Comparison of ENCODE assay signal across 1 cellular context in the genomic region with DNA sequence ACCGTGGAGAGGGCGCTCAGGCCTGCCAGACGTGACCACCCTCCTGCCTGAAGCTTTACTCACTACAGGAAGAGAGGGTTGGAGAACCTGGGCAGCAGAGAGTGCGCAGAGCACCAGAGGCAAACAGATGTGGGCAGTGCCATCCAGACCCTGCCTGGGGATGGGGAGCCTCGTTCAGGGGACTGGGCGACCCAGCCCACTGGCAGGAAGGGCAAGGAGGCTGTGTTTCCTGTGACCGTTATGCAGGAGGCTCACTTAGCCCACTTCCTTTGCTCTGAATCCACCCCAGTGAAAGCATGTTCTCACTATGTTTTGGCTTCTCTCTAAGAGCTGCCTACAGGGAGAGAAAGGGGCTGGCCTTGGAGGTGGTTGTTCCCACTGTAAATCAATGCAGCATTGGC.
TF ChIP-seq lines count a peak whose summit lies in the region.

No MANE protein-coding gene starts in this region.

TF ChIP-seq in GM12878, 131 proteins besides CTCF, POLR2A, EP300 and RAD21 (continued from another document and continues in another):
- peak; percentile 33; the same call in 1 of the 2 replicates for TF ChIP-seq SPI1 (IDR thresholded peaks at IDR 0.05; ENCODE audit: borderline replicate concordance, insufficient read depth, low read depth, low read length)
- no peak for TF ChIP-seq NR2C2 (IDR thresholded peaks at IDR 0.05; ENCODE audit: borderline replicate concordance, control insufficient read depth, insufficient read length, low read depth)
- TF ChIP-seq, protein P1, sequence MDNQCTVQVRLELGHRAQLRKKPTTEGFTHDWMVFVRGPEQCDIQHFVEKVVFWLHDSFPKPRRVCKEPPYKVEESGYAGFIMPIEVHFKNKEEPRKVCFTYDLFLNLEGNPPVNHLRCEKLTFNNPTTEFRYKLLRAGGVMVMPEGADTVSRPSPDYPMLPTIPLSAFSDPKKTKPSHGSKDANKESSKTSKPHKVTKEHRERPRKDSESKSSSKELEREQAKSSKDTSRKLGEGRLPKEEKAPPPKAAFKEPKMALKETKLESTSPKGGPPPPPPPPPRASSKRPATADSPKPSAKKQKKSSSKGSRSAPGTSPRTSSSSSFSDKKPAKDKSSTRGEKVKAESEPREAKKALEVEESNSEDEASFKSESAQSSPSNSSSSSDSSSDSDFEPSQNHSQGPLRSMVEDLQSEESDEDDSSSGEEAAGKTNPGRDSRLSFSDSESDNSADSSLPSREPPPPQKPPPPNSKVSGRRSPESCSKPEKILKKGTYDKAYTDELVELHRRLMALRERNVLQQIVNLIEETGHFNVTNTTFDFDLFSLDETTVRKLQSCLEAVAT (IDR thresholded peaks at IDR 0.05) = no peak; the same call in 1 of the 2 replicates
- TF ChIP-seq POLR2AphosphoS5 (IDR thresholded peaks at IDR 0.05; ENCODE audit: low read length) = no peak; the same call in none of the 2 replicates
- TF ChIP-seq ESRRA (IDR thresholded peaks at IDR 0.05; ENCODE audit: low read length) = no peak
- no peak for TF ChIP-seq HCFC1 (IDR thresholded peaks at IDR 0.05; ENCODE audit: low read length)
- TF ChIP-seq NR2F1 (conservative IDR thresholded peaks at IDR 0.05) = no peak
- TF ChIP-seq CBX5 (IDR thresholded peaks at IDR 0.05; ENCODE audit: low read depth) = no peak
- TF ChIP-seq, protein P2, sequence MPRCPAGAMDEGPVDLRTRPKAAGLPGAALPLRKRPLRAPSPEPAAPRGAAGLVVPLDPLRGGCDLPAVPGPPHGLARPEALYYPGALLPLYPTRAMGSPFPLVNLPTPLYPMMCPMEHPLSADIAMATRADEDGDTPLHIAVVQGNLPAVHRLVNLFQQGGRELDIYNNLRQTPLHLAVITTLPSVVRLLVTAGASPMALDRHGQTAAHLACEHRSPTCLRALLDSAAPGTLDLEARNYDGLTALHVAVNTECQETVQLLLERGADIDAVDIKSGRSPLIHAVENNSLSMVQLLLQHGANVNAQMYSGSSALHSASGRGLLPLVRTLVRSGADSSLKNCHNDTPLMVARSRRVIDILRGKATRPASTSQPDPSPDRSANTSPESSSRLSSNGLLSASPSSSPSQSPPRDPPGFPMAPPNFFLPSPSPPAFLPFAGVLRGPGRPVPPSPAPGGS (IDR thresholded peaks at IDR 0.05; ENCODE audit: borderline replicate concordance, insufficient read depth, low read depth, low read length, poor library complexity, severe bottlenecking) = peak; percentile 61
- 0 out of 2 replicates have a peak, but pooled peaks have one; percentile 22 for TF ChIP-seq CHD2 (IDR thresholded peaks at IDR 0.05; ENCODE audit: borderline replicate concordance, low read depth, low read length)
- no peak for TF ChIP-seq IRF4 (IDR thresholded peaks at IDR 0.05; ENCODE audit: low read depth, low read length)
- TF ChIP-seq PAX5 (IDR thresholded peaks at IDR 0.05; ENCODE audit: borderline replicate concordance, low read depth, low read length) = no peak
- no peak for TF ChIP-seq CHD1 (IDR thresholded peaks at IDR 0.05; ENCODE audit: low read depth, low read length)
- TF ChIP-seq ZZZ3 (IDR thresholded peaks at IDR 0.05; ENCODE audit: control insufficient read depth, insufficient read length, low read depth) = no peak
- TF ChIP-seq HDAC2 (IDR thresholded peaks at IDR 0.05) = no peak
- TF ChIP-seq JUND (IDR thresholded peaks at IDR 0.05; ENCODE audit: low read depth, low read length) = no peak
- no peak for TF ChIP-seq MEF2B (IDR thresholded peaks at IDR 0.05; ENCODE audit: partially characterized antibody, poor library complexity, severe bottlenecking)
- 0 out of 2 replicates have a peak, but pooled peaks have one; percentile 45 for TF ChIP-seq MYB (IDR thresholded peaks at IDR 0.05; ENCODE audit: borderline replicate concordance, low read depth, low read length)
- TF ChIP-seq, protein P3, sequence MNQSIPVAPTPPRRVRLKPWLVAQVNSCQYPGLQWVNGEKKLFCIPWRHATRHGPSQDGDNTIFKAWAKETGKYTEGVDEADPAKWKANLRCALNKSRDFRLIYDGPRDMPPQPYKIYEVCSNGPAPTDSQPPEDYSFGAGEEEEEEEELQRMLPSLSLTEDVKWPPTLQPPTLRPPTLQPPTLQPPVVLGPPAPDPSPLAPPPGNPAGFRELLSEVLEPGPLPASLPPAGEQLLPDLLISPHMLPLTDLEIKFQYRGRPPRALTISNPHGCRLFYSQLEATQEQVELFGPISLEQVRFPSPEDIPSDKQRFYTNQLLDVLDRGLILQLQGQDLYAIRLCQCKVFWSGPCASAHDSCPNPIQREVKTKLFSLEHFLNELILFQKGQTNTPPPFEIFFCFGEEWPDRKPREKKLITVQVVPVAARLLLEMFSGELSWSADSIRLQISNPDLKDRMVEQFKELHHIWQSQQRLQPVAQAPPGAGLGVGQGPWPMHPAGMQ (IDR thresholded peaks at IDR 0.05; ENCODE audit: borderline replicate concordance) = no peak
- TF ChIP-seq, protein P4, sequence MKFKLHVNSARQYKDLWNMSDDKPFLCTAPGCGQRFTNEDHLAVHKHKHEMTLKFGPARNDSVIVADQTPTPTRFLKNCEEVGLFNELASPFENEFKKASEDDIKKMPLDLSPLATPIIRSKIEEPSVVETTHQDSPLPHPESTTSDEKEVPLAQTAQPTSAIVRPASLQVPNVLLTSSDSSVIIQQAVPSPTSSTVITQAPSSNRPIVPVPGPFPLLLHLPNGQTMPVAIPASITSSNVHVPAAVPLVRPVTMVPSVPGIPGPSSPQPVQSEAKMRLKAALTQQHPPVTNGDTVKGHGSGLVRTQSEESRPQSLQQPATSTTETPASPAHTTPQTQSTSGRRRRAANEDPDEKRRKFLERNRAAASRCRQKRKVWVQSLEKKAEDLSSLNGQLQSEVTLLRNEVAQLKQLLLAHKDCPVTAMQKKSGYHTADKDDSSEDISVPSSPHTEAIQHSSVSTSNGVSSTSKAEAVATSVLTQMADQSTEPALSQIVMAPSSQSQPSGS (IDR thresholded peaks at IDR 0.05; ENCODE audit: low read length) = no peak
- TF ChIP-seq, protein P5, sequence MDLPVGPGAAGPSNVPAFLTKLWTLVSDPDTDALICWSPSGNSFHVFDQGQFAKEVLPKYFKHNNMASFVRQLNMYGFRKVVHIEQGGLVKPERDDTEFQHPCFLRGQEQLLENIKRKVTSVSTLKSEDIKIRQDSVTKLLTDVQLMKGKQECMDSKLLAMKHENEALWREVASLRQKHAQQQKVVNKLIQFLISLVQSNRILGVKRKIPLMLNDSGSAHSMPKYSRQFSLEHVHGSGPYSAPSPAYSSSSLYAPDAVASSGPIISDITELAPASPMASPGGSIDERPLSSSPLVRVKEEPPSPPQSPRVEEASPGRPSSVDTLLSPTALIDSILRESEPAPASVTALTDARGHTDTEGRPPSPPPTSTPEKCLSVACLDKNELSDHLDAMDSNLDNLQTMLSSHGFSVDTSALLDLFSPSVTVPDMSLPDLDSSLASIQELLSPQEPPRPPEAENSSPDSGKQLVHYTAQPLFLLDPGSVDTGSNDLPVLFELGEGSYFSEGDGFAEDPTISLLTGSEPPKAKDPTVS (IDR thresholded peaks at IDR 0.05; ENCODE audit: low read depth, low read length) = no peak
- TF ChIP-seq SMARCA5 (IDR thresholded peaks at IDR 0.05) = peak; percentile 33; the same call in 1 of the 2 replicates
- TF ChIP-seq, protein P6, sequence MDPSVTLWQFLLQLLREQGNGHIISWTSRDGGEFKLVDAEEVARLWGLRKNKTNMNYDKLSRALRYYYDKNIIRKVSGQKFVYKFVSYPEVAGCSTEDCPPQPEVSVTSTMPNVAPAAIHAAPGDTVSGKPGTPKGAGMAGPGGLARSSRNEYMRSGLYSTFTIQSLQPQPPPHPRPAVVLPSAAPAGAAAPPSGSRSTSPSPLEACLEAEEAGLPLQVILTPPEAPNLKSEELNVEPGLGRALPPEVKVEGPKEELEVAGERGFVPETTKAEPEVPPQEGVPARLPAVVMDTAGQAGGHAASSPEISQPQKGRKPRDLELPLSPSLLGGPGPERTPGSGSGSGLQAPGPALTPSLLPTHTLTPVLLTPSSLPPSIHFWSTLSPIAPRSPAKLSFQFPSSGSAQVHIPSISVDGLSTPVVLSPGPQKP (IDR thresholded peaks at IDR 0.05; ENCODE audit: low read depth, low read length) = 0 out of 2 replicates have a peak, but pooled peaks have one; percentile 33
- peak; percentile 50 for TF ChIP-seq RUNX3 (IDR thresholded peaks at IDR 0.05; ENCODE audit: low read length)
- TF ChIP-seq CEBPB (IDR thresholded peaks at IDR 0.05; ENCODE audit: borderline replicate concordance in 1 of 2, low read depth in 2 of 2, low read length in 2 of 2) = no peak
- TF ChIP-seq, protein P7, sequence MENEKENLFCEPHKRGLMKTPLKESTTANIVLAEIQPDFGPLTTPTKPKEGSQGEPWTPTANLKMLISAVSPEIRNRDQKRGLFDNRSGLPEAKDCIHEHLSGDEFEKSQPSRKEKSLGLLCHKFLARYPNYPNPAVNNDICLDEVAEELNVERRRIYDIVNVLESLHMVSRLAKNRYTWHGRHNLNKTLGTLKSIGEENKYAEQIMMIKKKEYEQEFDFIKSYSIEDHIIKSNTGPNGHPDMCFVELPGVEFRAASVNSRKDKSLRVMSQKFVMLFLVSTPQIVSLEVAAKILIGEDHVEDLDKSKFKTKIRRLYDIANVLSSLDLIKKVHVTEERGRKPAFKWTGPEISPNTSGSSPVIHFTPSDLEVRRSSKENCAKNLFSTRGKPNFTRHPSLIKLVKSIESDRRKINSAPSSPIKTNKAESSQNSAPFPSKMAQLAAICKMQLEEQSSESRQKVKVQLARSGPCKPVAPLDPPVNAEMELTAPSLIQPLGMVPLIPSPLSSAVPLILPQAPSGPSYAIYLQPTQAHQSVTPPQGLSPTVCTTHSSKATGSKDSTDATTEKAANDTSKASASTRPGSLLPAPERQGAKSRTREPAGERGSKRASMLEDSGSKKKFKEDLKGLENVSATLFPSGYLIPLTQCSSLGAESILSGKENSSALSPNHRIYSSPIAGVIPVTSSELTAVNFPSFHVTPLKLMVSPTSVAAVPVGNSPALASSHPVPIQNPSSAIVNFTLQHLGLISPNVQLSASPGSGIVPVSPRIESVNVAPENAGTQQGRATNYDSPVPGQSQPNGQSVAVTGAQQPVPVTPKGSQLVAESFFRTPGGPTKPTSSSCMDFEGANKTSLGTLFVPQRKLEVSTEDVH (IDR thresholded peaks at IDR 0.05; ENCODE audit: low read depth, partially characterized antibody) = no peak
- TF ChIP-seq, protein P8, sequence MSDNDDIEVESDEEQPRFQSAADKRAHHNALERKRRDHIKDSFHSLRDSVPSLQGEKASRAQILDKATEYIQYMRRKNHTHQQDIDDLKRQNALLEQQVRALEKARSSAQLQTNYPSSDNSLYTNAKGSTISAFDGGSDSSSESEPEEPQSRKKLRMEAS (IDR thresholded peaks at IDR 0.05; ENCODE audit: low read depth, low read length) = 0 out of 2 replicates have a peak, but pooled peaks have one; percentile 66
- TF ChIP-seq RB1 (IDR thresholded peaks at IDR 0.05; ENCODE audit: borderline replicate concordance) = no peak
- TF ChIP-seq NFXL1 (IDR thresholded peaks at IDR 0.05; ENCODE audit: borderline replicate concordance) = no peak
- TF ChIP-seq, protein P9, sequence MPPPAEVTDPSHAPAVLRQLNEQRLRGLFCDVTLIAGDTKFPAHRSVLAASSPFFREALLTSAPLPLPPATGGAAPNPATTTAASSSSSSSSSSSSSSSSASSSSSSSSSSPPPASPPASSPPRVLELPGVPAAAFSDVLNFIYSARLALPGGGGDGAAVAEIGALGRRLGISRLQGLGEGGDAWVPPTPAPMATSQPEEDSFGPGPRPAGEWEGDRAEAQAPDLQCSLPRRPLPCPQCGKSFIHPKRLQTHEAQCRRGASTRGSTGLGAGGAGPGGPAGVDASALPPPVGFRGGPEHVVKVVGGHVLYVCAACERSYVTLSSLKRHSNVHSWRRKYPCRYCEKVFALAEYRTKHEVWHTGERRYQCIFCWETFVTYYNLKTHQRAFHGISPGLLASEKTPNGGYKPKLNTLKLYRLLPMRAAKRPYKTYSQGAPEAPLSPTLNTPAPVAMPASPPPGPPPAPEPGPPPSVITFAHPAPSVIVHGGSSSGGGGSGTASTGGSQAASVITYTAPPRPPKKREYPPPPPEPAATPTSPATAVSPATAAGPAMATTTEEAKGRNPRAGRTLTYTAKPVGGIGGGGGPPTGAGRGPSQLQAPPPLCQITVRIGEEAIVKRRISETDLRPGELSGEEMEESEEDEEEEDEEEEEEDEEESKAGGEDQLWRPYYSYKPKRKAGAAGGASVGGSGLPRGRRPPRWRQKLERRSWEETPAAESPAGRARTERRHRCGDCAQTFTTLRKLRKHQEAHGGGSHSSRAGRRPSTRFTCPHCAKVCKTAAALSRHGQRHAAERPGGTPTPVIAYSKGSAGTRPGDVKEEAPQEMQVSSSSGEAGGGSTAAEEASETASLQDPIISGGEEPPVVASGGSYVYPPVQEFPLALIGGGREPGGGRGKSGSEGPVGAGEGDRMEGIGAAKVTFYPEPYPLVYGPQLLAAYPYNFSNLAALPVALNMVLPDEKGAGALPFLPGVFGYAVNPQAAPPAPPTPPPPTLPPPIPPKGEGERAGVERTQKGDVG (CRISPR knock-in tag; IDR thresholded peaks at IDR 0.05) = no peak
- no peak for TF ChIP-seq POLR2AphosphoS2 (IDR thresholded peaks at IDR 0.05; ENCODE audit: low read depth, low read length)
- peak; percentile 52 for TF ChIP-seq GATAD2B (conservative IDR thresholded peaks at IDR 0.05; ENCODE audit: low read depth)
- TF ChIP-seq ATF7 (IDR thresholded peaks at IDR 0.05; ENCODE audit: low read depth) = no peak
- TF ChIP-seq TARDBP (IDR thresholded peaks at IDR 0.05; ENCODE audit: borderline replicate concordance) = no peak
- no peak for TF ChIP-seq ZNF217 (IDR thresholded peaks at IDR 0.05)
- TF ChIP-seq EED (IDR thresholded peaks at IDR 0.05; ENCODE audit: low read depth) = peak; percentile 72; the same call in 1 of the 2 replicates
- TF ChIP-seq BRCA1 (IDR thresholded peaks at IDR 0.05; ENCODE audit: low read depth, low read length) = no peak
- TF ChIP-seq MTA3 (IDR thresholded peaks at IDR 0.05; ENCODE audit: borderline replicate concordance, low read length) = no peak
- TF ChIP-seq BACH1 (IDR thresholded peaks at IDR 0.05; ENCODE audit: borderline replicate concordance) = 0 out of 2 replicates have a peak, but pooled peaks have one; percentile 36
- TF ChIP-seq CHD4 (IDR thresholded peaks at IDR 0.05) = no peak
- TF ChIP-seq, protein P10, sequence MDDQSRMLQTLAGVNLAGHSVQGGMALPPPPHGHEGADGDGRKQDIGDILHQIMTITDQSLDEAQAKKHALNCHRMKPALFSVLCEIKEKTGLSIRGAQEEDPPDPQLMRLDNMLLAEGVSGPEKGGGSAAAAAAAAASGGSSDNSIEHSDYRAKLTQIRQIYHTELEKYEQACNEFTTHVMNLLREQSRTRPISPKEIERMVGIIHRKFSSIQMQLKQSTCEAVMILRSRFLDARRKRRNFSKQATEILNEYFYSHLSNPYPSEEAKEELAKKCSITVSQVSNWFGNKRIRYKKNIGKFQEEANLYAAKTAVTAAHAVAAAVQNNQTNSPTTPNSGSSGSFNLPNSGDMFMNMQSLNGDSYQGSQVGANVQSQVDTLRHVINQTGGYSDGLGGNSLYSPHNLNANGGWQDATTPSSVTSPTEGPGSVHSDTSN (IDR thresholded peaks at IDR 0.05; ENCODE audit: insufficient replicate concordance, low read depth, low read length) = no peak
- no peak for TF ChIP-seq YY1 (IDR thresholded peaks at IDR 0.05; ENCODE audit: low read depth, low read length)
- TF ChIP-seq POU2F2 (IDR thresholded peaks at IDR 0.05; ENCODE audit: borderline replicate concordance, low read depth, low read length) = 0 out of 3 replicates have a peak, but pooled peaks have one; percentile 48
- no peak for TF ChIP-seq CBFB (IDR thresholded peaks at IDR 0.05; ENCODE audit: low read depth)
- no peak for TF ChIP-seq MEF2A (IDR thresholded peaks at IDR 0.05; ENCODE audit: insufficient read depth, low read depth, low read length)
- TF ChIP-seq NFYA (IDR thresholded peaks at IDR 0.05; ENCODE audit: borderline replicate concordance, low read depth, low read length) = no peak
- no peak for TF ChIP-seq MYC (IDR thresholded peaks at IDR 0.05; ENCODE audit: insufficient read depth, insufficient read length, insufficient replicate concordance, low read length, severe bottlenecking)
- TF ChIP-seq ZNF622 (IDR thresholded peaks at IDR 0.05) = no peak
- TF ChIP-seq RAD51 (IDR thresholded peaks at IDR 0.05) = no peak
- TF ChIP-seq TCF3 (IDR thresholded peaks at IDR 0.05; ENCODE audit: borderline replicate concordance, insufficient read depth, low read depth, low read length) = no peak
